ENCODE assay signal across 17 cellular contexts in the genomic region with DNA sequence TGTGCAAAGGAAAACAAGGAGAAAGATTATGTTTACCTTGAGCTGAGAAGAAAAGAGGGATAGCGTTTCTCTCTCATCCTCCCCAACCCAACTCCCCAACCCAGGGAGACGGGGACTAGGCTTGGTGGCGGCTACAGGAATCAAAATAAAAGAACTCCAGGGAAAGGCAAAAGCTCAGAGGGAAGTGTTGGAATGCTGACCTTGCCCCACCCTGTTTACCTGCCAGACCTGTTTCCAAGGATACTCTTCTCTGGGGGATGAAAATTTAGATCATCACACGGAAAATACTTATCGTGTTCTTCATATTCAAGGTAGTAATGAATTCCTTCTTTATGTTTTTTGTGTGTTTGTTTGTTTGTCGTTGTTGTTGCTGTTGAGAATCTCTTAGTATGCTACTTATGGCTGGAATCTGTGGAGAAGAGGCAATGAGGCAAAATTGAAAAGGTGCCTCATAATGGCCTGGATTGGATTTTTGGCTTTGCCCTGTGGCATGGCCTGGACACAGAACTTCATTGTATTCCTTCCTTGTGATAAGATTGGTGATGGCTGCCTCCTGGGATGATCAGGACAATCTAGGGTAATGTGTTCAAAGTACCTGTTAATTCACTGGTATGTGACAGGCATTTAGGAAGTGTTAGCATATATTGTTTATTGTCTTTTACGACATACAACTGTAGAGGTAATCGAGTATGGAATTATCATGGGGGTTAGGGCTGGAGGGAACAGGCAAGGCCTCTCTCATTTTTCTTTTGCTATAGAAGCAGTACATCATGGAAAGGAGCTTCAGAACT. TPM values are rescaled to one million over a fixed set of nuclear protein-coding genes. Genes with fewer than 3 reads are reported as not detected.
A peak's percentile ranks its signal among the peaks of the same experiment; 100 is the strongest.
DNase-seq lines count a peak whose midpoint lies in the region; ATAC-seq, FAIRE-seq and TF ChIP-seq lines count a peak whose summit lies in the region.
"Had no signal": no experiment of that assay in that cellular context is flagged by ENCODE, and none has a peak within 500 bp of the region (broad histone marks: within the 10 kb centered on the region; RNA-seq: fewer than 3 reads in every experiment).

No MANE protein-coding gene starts in this region.

- H3K79me1 ChIP-seq in neuronal stem cell (ENCODE audit: low read depth, low read length), result no peaks in the 10 kb centered on the region

- H3K4me1 ChIP-seq in left lung (no peaks in the 10 kb centered on the region), transverse colon (peaks cover 0 to 16% (median 8%) of the 10 kb centered on the region in 4 donors), neuronal stem cell (ENCODE audit: control insufficient read depth in 2 of 2, insufficient read depth in 1 of 2, low read depth in 1 of 2, low read length in 2 of 2) (no peaks in the 10 kb centered on the region)
- H3K4me1 ChIP-seq: BLaER1 had no signal

- no peak overlapping the region for H2BK120ac ChIP-seq in neuronal stem cell (ENCODE audit: low read depth, low read length)

- H3K4me2 ChIP-seq in neuronal stem cell (ENCODE audit: insufficient read depth, low read length, poor library complexity, severe bottlenecking), result no peak overlapping the region
- H3K4me2 ChIP-seq: BLaER1 had no signal

- H2AFZ ChIP-seq in neuronal stem cell (ENCODE audit: low read length), result no peak overlapping the region

- no peak for DNase-seq in H54 (ENCODE audit: insufficient read length, low spot score)
- DNase-seq in RWPE1 (ENCODE audit: low spot score), result peak; percentile 14
- DNase-seq in left lung, result no peak
- peak; percentile 60 for DNase-seq in transverse colon
- no peak for DNase-seq in NCI-H1048 (lab: John Stamatoyannopoulos, UW)
- DNase-seq in neuronal stem cell (ENCODE audit: low spot score), result no peak
- DNase-seq: CD8-positive, alpha-beta T cell; DMS79; H9; NCI-H1105 treated with DMSO at 0.1 percent for 48 hours; NCI-H1694 treated with DMSO at 0.1 percent for 48 hours; NCI-H2107; NCI-H226; NCI-H524 treated with DMSO at 0.1 percent for 48 hours had no signal

- H2BK15ac ChIP-seq in neuronal stem cell (ENCODE audit: low read length), result no peak overlapping the region

- no peak overlapping the region for H3K18ac ChIP-seq in neuronal stem cell (ENCODE audit: low read length)

- POLR2A ChIA-PET in RWPE1 (lab: Yijun Ruan, JAX; ENCODE audit: low non-redundant PET), result no interaction called here

- H2BK5ac ChIP-seq in neuronal stem cell (ENCODE audit: low read length), result no peak overlapping the region

- TF ChIP-seq POLR2A in H54 (IDR thresholded peaks at IDR 0.05; ENCODE audit: low read depth, low read length) (no peak), transverse colon (IDR thresholded peaks at IDR 0.05) (no peak)

- peak; percentile 75 for ATAC-seq in left lung
- no peak for ATAC-seq in HG03097 (IDR thresholded peaks at IDR 0.05; ENCODE audit: low FRiP score, unreplicated experiment)
- ATAC-seq: CD8-positive, alpha-beta T cell had no signal

- FAIRE-seq in H54 (lab: Jason Lieb, UNC), result peak; percentile 23
- FAIRE-seq: D721Med had no signal

- H3K4me3 ChIP-seq in left lung (no peak overlapping the region), transverse colon (no peak overlapping the region), neuronal stem cell (ENCODE audit: low read length in 2 of 2) (no peak overlapping the region)
- H3K4me3 ChIP-seq: BLaER1 had no signal

- no peak overlapping the region for H2BK12ac ChIP-seq in neuronal stem cell (ENCODE audit: low read length)

- intact Hi-C loops in left lung (cut with DNase I) (no loop called here), transverse colon (cut with DNase I; ENCODE audit: low total_unique reads) (no loop called here)

- H4K8ac ChIP-seq in neuronal stem cell (ENCODE audit: low read depth, low read length), result no peak overlapping the region

- H3K4ac ChIP-seq in neuronal stem cell (ENCODE audit: low read length), result no peak overlapping the region

- TF ChIP-seq EP300 in transverse colon (IDR thresholded peaks at IDR 0.05; ENCODE audit: low read depth), result no peak

- no peak overlapping the region for H3K27ac ChIP-seq in RWPE1
- H3K27ac ChIP-seq in left lung, result no peak overlapping the region
- H3K27ac ChIP-seq in transverse colon, result peak overlapping the region in 2 of 4 donors; percentile 11 to 23
- H3K27ac ChIP-seq in neuronal stem cell (replicated peaks; ENCODE audit: low read length), result no peak overlapping the region
- H3K27ac ChIP-seq: BLaER1 had no signal

- no peak overlapping the region for H4K91ac ChIP-seq in neuronal stem cell (ENCODE audit: low read depth, low read length, poor library complexity)

- H3K36me3 ChIP-seq in left lung (no peaks in the 10 kb centered on the region), transverse colon (no peaks in the 10 kb centered on the region), neuronal stem cell (replicated peaks in 1 of 2; ENCODE audit: control insufficient read depth in 2 of 2, insufficient read depth in 2 of 2, low read length in 2 of 2) (no peaks in the 10 kb centered on the region)
- H3K36me3 ChIP-seq: BLaER1 had no signal

- CTCF ChIA-PET in RWPE1 (lab: Yijun Ruan, JAX), result no interaction called here

- no peak overlapping the region for H3K9ac ChIP-seq in neuronal stem cell (ENCODE audit: low read depth, low read length, poor library complexity)
- H3K9ac ChIP-seq: BLaER1 had no signal

- no peaks in the 10 kb centered on the region for H3K27me3 ChIP-seq in left lung
- no peaks in the 10 kb centered on the region for H3K27me3 ChIP-seq in transverse colon
- no peaks in the 10 kb centered on the region for H3K27me3 ChIP-seq in neuronal stem cell (ENCODE audit: control insufficient read depth in 3 of 3, insufficient read depth in 3 of 3, low read depth in 1 of 3, low read length in 3 of 3)
- H3K27me3 ChIP-seq: BLaER1 had no signal

- no peak for TF ChIP-seq CTCF in RWPE1 (conservative IDR thresholded peaks at IDR 0.05; ENCODE audit: low read depth)
- no peak for TF ChIP-seq CTCF in left lung (IDR thresholded peaks at IDR 0.05)
- TF ChIP-seq CTCF in transverse colon (IDR thresholded peaks at IDR 0.05), result no peak

- WGBS in transverse colon (ENCODE audit: low coverage in 1 of 2), 2 donors, result 44 to 56% methylated on average over 4 to 8 of the region's 8 CpGs
- WGBS in neuronal stem cell (ENCODE audit: extremely low coverage in 2 of 2, insufficient read length in 2 of 2, insufficient replicate concordance in 1 of 2), 2 donors, result no CpG with 5 or more reads among the region's 8 CpGs

- H3K9me3 ChIP-seq in left lung (no peaks in the 10 kb centered on the region), transverse colon (no peaks in the 10 kb centered on the region), neuronal stem cell (replicated peaks in 1 of 2; ENCODE audit: control insufficient read depth in 2 of 2, insufficient read depth in 1 of 2, low read depth in 1 of 2, low read length in 2 of 2) (no peaks in the 10 kb centered on the region)
- H3K9me3 ChIP-seq: BLaER1 had no signal

- H3K14ac ChIP-seq in neuronal stem cell (ENCODE audit: low read length), result no peak overlapping the region

- in situ Hi-C loops in transverse colon (cut with MboI; ENCODE audit: low pct_ligation_motif_present in 1 of 4, low pct_unique_long_range_greater_than_20kb in 1 of 4, low sequenced_read_pairs in 3 of 4), result no loop called here

- H3K23ac ChIP-seq in neuronal stem cell (ENCODE audit: low read depth, low read length, poor library complexity), result no peak overlapping the region

- no peak overlapping the region for H2AK5ac ChIP-seq in neuronal stem cell (ENCODE audit: low read depth, low read length)

RNA-seq across cellular contexts. Expression of a gene that starts 11.1 kb away (rescaled TPM):
- total RNA-seq in left lung (10 to 100 TPM in 1 of 2 donors, 1 to 10 TPM in 1; 5.0 to 12.8 TPM), transverse colon (10 to 100 TPM in 1 of 4 donors, 1 to 10 TPM in 2, not detected in 1; 2.3 to 14.9 (median 4.1) TPM)
- polyA plus RNA-seq in neuronal stem cell (2013, experiment 1 of 2), result 0.24 TPM
- 0.18 TPM for polyA plus RNA-seq in neuronal stem cell (2013, experiment 2 of 2)

Comparison
In these comparisons a context has a peak if more than half of its experiments do, and no peak if none do; other contexts are left out.
1. DNase-seq: peak in RWPE1 (single experiment) and transverse colon (single experiment); none in H54 (single experiment), left lung (0 of 2), NCI-H1048 (single experiment) and neuronal stem cell (single experiment).